Comparison of ENCODE assay signal across 29 cellular contexts in the genomic region with DNA sequence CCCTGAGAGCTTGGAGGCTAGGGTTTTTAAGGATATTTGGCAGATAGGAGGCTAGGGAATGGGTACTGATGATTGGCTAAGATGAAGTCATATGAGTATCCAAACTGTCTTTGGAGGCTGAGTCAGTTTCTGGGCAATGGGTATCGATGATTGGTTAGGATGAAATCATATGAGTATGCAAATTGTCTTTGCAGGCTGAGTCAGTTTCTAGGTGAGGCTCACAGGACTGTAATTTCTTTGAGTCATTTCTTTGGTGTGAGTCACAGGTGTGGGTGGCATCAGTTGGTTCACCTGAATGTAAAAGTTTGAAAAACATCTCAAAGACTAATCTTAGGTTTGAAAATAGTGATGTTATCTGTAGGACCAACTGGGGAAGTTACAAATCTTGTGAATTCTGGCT.
A peak's percentile ranks its signal among the peaks of the same experiment; 100 is the strongest.
DNase-seq lines count a peak whose midpoint lies in the region; ATAC-seq, FAIRE-seq and TF ChIP-seq lines count a peak whose summit lies in the region.
"Had no signal": no experiment of that assay in that cellular context is flagged by ENCODE, and none has a peak within 500 bp of the region (broad histone marks: within the 10 kb centered on the region; RNA-seq: fewer than 3 reads in every experiment).

No MANE protein-coding gene starts in this region.

- no peak overlapping the region for H3K27ac Mint-ChIP-seq in stimulated activated naive CD8-positive, alpha-beta T cell treated with anti-CD3 and anti-CD28 coated beads, Interleukin-15, amount 100 ng/mL, for 72 hours
- H3K27ac Mint-ChIP-seq in CD14-positive monocyte: no peak overlapping the region
- H3K27ac Mint-ChIP-seq: CD4-positive, alpha-beta T cell; dendritic cell treated with granulocyte-macrophage colony-stimulating factor and Interleukin-4, amounts not matched to agents 40 ng/mL and 50 ng/mL, for 4 days; HFFc6; nephron progenitor cell; stimulated activated naive CD8-positive, alpha-beta T cell treated with anti-CD3 and anti-CD28 coated beads, Interleukin-15, Interleukin-2, amounts not matched to agents 100 ng/mL and 50 ng/mL, for 24 hours; T-helper 17 cell had no signal

- peak; percentile 18 for DNase-seq in DMS53 (lab: John Stamatoyannopoulos, UW)
- DNase-seq in DMS53 treated with DMSO at 0.1 percent for 48 hours (lab: John Stamatoyannopoulos, UW; ENCODE audit: unreplicated experiment): no peak
- no peak for DNase-seq in stimulated activated naive CD8-positive, alpha-beta T cell treated with anti-CD3 and anti-CD28 coated beads, Interleukin-15, Interleukin-2, amounts not matched to agents 100 U/mL and 50 U/mL, for 24 hours
- DNase-seq in stimulated activated naive CD8-positive, alpha-beta T cell treated with anti-CD3 and anti-CD28 coated beads, Interleukin-15, amount 100 ng/mL, for 72 hours: no peak
- peak; percentile 87 for DNase-seq in bronchial epithelial cell (ENCODE audit: low read depth)
- DNase-seq in CD14-positive monocyte (ENCODE audit: low spot score): no peak
- DNase-seq in activated effector memory CD4-positive, alpha-beta T cell treated with anti-CD3 and anti-CD28 coated beads, Interleukin-2, amount 50 U/mL, for 16 hours: no peak
- DNase-seq: activated naive CD4-positive, alpha-beta T cell; aorta; CD4-positive, alpha-beta T cell; central memory CD4-positive, alpha-beta T cell; HFFc6; KG1; NCI-H146; NCI-H2171 treated with DMSO at 0.1 percent for 48 hours; NCI-H526; nephron progenitor cell; ovary; RPMI8226; spleen; T-helper 17 cell; thyroid gland had no signal

- no peaks in the 10 kb centered on the region for H3K36me3 Mint-ChIP-seq in CD14-positive monocyte

- no peaks in the 10 kb centered on the region for H3K4me1 Mint-ChIP-seq in stimulated activated naive CD8-positive, alpha-beta T cell treated with anti-CD3 and anti-CD28 coated beads, Interleukin-15, amount 100 ng/mL, for 72 hours
- H3K4me1 Mint-ChIP-seq in CD14-positive monocyte: no peaks in the 10 kb centered on the region
- H3K4me1 Mint-ChIP-seq: nephron progenitor cell, T-helper 17 cell had no signal

- no peak overlapping the region for H3K4me3 Mint-ChIP-seq in stimulated activated naive CD8-positive, alpha-beta T cell treated with anti-CD3 and anti-CD28 coated beads, Interleukin-15, amount 100 ng/mL, for 72 hours
- H3K4me3 Mint-ChIP-seq in CD14-positive monocyte: no peak overlapping the region
- H3K4me3 Mint-ChIP-seq: CD4-positive, alpha-beta T cell; dendritic cell treated with granulocyte-macrophage colony-stimulating factor and Interleukin-4, amounts not matched to agents 40 ng/mL and 50 ng/mL, for 4 days; HFFc6; nephron progenitor cell; stimulated activated naive CD8-positive, alpha-beta T cell treated with anti-CD3 and anti-CD28 coated beads, Interleukin-15, Interleukin-2, amounts not matched to agents 100 ng/mL and 50 ng/mL, for 24 hours; T-helper 17 cell had no signal

- H3K27me3 Mint-ChIP-seq in stimulated activated naive CD8-positive, alpha-beta T cell treated with anti-CD3 and anti-CD28 coated beads, Interleukin-15, amount 100 ng/mL, for 72 hours: no peaks in the 10 kb centered on the region
- peaks cover 0 to 2% (median 0%) of the 10 kb centered on the region in 3 donors for H3K27me3 Mint-ChIP-seq in CD14-positive monocyte (ENCODE audit: low read depth in 3 of 3)
- H3K27me3 Mint-ChIP-seq: CD4-positive, alpha-beta T cell; dendritic cell treated with granulocyte-macrophage colony-stimulating factor and Interleukin-4, amounts not matched to agents 40 ng/mL and 50 ng/mL, for 4 days; stimulated activated naive CD8-positive, alpha-beta T cell treated with anti-CD3 and anti-CD28 coated beads, Interleukin-15, Interleukin-2, amounts not matched to agents 100 ng/mL and 50 ng/mL, for 24 hours; T-helper 17 cell had no signal

- H3K4me3 ChIP-seq in bronchial epithelial cell (ENCODE audit: low read depth, low read length): no peak overlapping the region
- H3K4me3 ChIP-seq: ovary, SK-N-MC, spleen, thyroid gland had no signal

- no peaks in the 10 kb centered on the region for H3K36me3 ChIP-seq in bronchial epithelial cell (ENCODE audit: control insufficient read depth, insufficient read depth, low read length)
- H3K36me3 ChIP-seq: ovary, spleen, thyroid gland had no signal

- H3K27me3 ChIP-seq in bronchial epithelial cell (ENCODE audit: control insufficient read depth, insufficient read depth, low read length): no peaks in the 10 kb centered on the region
- H3K27me3 ChIP-seq: ovary, spleen, thyroid gland had no signal

- FAIRE-seq in bronchial epithelial cell (lab: Jason Lieb, UNC): no peak
- FAIRE-seq: G401.6, HTR-8/SVneo, islet of Langerhans had no signal

- peaks cover 22 to 32% of the 10 kb centered on the region in 2 donors for H3K9me3 Mint-ChIP-seq in stimulated activated naive CD8-positive, alpha-beta T cell treated with anti-CD3 and anti-CD28 coated beads, Interleukin-15, amount 100 ng/mL, for 72 hours
- H3K9me3 Mint-ChIP-seq in CD14-positive monocyte: peaks cover 5 to 19% (median 7%) of the 10 kb centered on the region in 7 donors

- TF ChIP-seq CTCF in bronchial epithelial cell (IDR thresholded peaks at IDR 0.05; ENCODE audit: insufficient read depth, low read length, severe bottlenecking): no peak
- TF ChIP-seq CTCF in CD14-positive monocyte (IDR thresholded peaks at IDR 0.05): no peak

- intact Hi-C loops in CD14-positive monocyte (cut with micrococcal nuclease): no loop called here

- ATAC-seq in stimulated activated naive CD8-positive, alpha-beta T cell treated with anti-CD3 and anti-CD28 coated beads, Interleukin-15, Interleukin-2, amounts not matched to agents 100 U/mL and 50 U/mL, for 24 hours: peak; percentile 40
- no peak for ATAC-seq in stimulated activated naive CD8-positive, alpha-beta T cell treated with anti-CD3 and anti-CD28 coated beads, Interleukin-15, amount 100 ng/mL, for 72 hours
- ATAC-seq in HG02885 (IDR thresholded peaks at IDR 0.05; ENCODE audit: poor library complexity, unreplicated experiment): no peak
- ATAC-seq: T-helper 17 cell had no signal

Comparison
In these comparisons a context has a peak if more than half of its experiments do, and no peak if none do; other contexts are left out.
1. DNase-seq: peak in DMS53 (single experiment) and bronchial epithelial cell (single experiment); none in DMS53 treated with DMSO at 0.1 percent for 48 hours (single experiment), stimulated activated naive CD8-positive, alpha-beta T cell treated with anti-CD3 and anti-CD28 coated beads, Interleukin-15, Interleukin-2, amounts not matched to agents 100 U/mL and 50 U/mL, for 24 hours (single experiment), stimulated activated naive CD8-positive, alpha-beta T cell treated with anti-CD3 and anti-CD28 coated beads, Interleukin-15, amount 100 ng/mL, for 72 hours (0 of 2), CD14-positive monocyte (single experiment) and activated effector memory CD4-positive, alpha-beta T cell treated with anti-CD3 and anti-CD28 coated beads, Interleukin-2, amount 50 U/mL, for 16 hours (single experiment).